ENCODE assay signal across 8 cellular contexts in the genomic region with DNA sequence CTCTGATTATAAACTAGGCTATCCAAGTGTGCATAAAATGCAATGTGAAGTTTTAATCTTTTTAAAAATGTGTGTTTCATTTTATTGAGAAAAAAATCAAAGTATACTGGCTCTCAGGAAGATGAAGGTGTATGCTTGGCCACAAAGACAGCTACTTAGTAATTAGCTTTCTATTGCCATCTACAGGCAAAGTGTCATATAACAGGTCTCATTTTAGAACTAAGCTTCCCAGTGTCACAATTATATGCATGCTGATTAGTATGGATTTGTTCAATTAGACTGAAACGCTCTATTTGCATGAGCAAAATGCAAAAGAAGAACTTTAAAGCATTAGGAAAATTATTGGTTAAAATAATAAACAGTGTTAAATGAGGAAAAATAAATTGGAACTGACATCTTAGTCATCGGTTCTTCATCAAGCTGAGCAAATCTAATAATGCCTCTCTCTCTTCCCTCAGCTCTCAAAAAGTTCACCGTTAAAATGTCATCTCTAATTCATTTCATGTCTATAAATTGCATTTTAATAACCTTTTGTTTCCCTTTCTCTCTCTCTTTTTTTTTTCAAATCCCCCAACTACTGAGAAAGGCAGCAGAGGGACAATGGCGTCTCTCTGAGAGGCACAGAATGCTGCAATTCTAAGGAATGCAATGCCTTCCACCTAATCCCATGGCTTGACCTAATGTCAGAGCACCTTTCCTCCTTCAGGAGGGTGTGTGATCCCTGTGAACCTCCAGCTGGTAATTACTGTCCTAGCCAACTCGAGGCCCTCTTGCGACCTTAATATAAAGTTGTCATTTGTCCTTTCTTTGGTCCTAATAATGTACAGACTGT.
DNase-seq lines count a peak whose midpoint lies in the region; ATAC-seq and TF ChIP-seq lines count a peak whose summit lies in the region.

No MANE protein-coding gene starts in this region.

- no peaks in the 10 kb centered on the region for H3K79me2 ChIP-seq in HCT116 (ENCODE audit: insufficient read depth, low read length)

- no peaks in the 10 kb centered on the region for H3K9me3 Mint-ChIP-seq in MCF 10A (ENCODE audit: unreplicated experiment)
- H3K9me3 Mint-ChIP-seq in activated naive CD4-positive, alpha-beta T cell treated with anti-CD3 and anti-CD28 coated beads, Interleukin-2, amount 10 ng/mL, durations not matched to agents 7 days and 5 days = no peaks in the 10 kb centered on the region

- peak in 2 of 3 experiments; percentile 44 to 56; a peak in 3 of 6 replicates for TF ChIP-seq CTCF in HCT116 (IDR thresholded peaks at IDR 0.05 in 2 of 3, conservative IDR thresholded peaks at IDR 0.05 in 1 of 3; ENCODE audit: borderline replicate concordance in 1 of 3, insufficient read depth in 1 of 3, low read depth in 2 of 3, low read length in 2 of 3)
- peak; percentile 51 for TF ChIP-seq CTCF in MCF 10A (IDR thresholded peaks at IDR 0.05; ENCODE audit: unreplicated experiment)
- TF ChIP-seq CTCF in lower lobe of right lung (IDR thresholded peaks at IDR 0.05) = peak; percentile 44

- BruUV-seq in HCT116 (replicated peaks; lab: Mats Ljungman, UMichigan) (no TSS peak), MCF 10A (replicated peaks; lab: Mats Ljungman, UMichigan) (no TSS peak)

- H3K4me3 ChIP-seq in HCT116 (replicated peaks in 1 of 2; ENCODE audit: low read depth in 1 of 2, low read length in 2 of 2) (no peak overlapping the region), lower lobe of right lung (no peak overlapping the region)

- H2AFZ ChIP-seq in HCT116 (ENCODE audit: low read depth, low read length, poor library complexity, severe bottlenecking) = no peak overlapping the region

- H3K27me3 Mint-ChIP-seq in MCF 10A (ENCODE audit: insufficient read depth, unreplicated experiment) = peaks cover 6% of the 10 kb centered on the region
- H3K27me3 Mint-ChIP-seq in activated naive CD4-positive, alpha-beta T cell treated with anti-CD3 and anti-CD28 coated beads, Interleukin-2, amount 10 ng/mL, durations not matched to agents 7 days and 5 days = no peaks in the 10 kb centered on the region

- no peak overlapping the region for H3K4me3 Mint-ChIP-seq in MCF 10A (ENCODE audit: unreplicated experiment)
- no peak overlapping the region for H3K4me3 Mint-ChIP-seq in activated naive CD4-positive, alpha-beta T cell treated with anti-CD3 and anti-CD28 coated beads, Interleukin-2, amount 10 ng/mL, durations not matched to agents 7 days and 5 days

- POLR2A ChIA-PET in HCT116 (lab: Charles Lee) (interaction anchor here (1.3 kb wide), 1 partner anchor 16 kb away, joined by 3 read pairs; no protein-coding TSS in a partner anchor), MCF 10A (lab: Yijun Ruan, JAX) (interaction anchor here (0.7 kb wide), 1 partner anchor 29 kb away, joined by 6 read pairs; no protein-coding TSS in a partner anchor)

- RAD21 ChIA-PET in HCT116 (lab: Charles Lee; ENCODE audit: low non-redundant PET in 1 of 2, low total read pairs in 2 of 2, uncharacterized antibody in 2 of 2, unreplicated experiment in 2 of 2) = interaction anchor here in 1 of 2 experiments (0.7 kb wide), 1 partner anchor 603 kb away, joined by 4 read pairs; no protein-coding TSS in a partner anchor

- H3K4me1 Mint-ChIP-seq in MCF 10A (ENCODE audit: insufficient read depth, unreplicated experiment) = peaks cover 6% of the 10 kb centered on the region
- no peaks in the 10 kb centered on the region for H3K4me1 Mint-ChIP-seq in activated naive CD4-positive, alpha-beta T cell treated with anti-CD3 and anti-CD28 coated beads, Interleukin-2, amount 10 ng/mL, durations not matched to agents 7 days and 5 days

- peaks cover 33% of the 10 kb centered on the region; the same call in 1 of the 2 replicates for H3K27me3 ChIP-seq in HCT116 (ENCODE audit: insufficient read depth, low read length)
- H3K27me3 ChIP-seq in lower lobe of right lung (ENCODE audit: low read depth) = no peaks in the 10 kb centered on the region

- H3K9ac ChIP-seq in HCT116 (ENCODE audit: low read length) = no peak overlapping the region

- peak; percentile 37 for DNase-seq in DMS79 treated with DMSO at 0.1 percent for 48 hours (lab: John Stamatoyannopoulos, UW)
- no peak for DNase-seq in DMS79 (lab: John Stamatoyannopoulos, UW)
- DNase-seq in HCT116 (ENCODE audit: low read depth, low spot score) = peak; percentile 7
- DNase-seq in NCI-H128 (lab: John Stamatoyannopoulos, UW; ENCODE audit: unreplicated experiment) = peak; percentile 6
- DNase-seq in MCF 10A (ENCODE audit: unreplicated experiment) = peak; percentile 40
- DNase-seq in lower lobe of right lung = no peak
- DNase-seq in activated naive CD4-positive, alpha-beta T cell treated with anti-CD3 and anti-CD28 coated beads, Interleukin-2, amount 10 ng/mL, durations not matched to agents 7 days and 5 days = no peak
- DNase-seq in activated effector memory CD4-positive, alpha-beta T cell treated with Interleukin-2 at 50 U/mL for 16 hours = no peak

- ATAC-seq in HCT116 = peak; percentile 75
- peak in 1 of 2 donors; percentile 61 for ATAC-seq in lower lobe of right lung

- H3K9me2 ChIP-seq in HCT116 (ENCODE audit: insufficient read depth) = no peaks in the 10 kb centered on the region

- peak; percentile 37 for TF ChIP-seq RAD21 in HCT116 (IDR thresholded peaks at IDR 0.05; ENCODE audit: low read depth)

- no peak overlapping the region for H3K4me2 ChIP-seq in HCT116 (ENCODE audit: low read length)

- CTCF ChIA-PET in HCT116 (lab: Charles Lee) = interaction anchor here (0.6 to 1.9 kb wide), 16 partner anchors 8 to 625 kb away, joined by 3 to 17 read pairs (median 4); no protein-coding TSS in a partner anchor
- CTCF ChIA-PET in MCF 10A (lab: Yijun Ruan, JAX) = interaction anchor here (0.6 to 2.4 kb wide), 23 partner anchors 8 to 577 kb away, joined by 3 to 14 read pairs (median 4); no protein-coding TSS in a partner anchor
- CTCF ChIA-PET in activated naive CD4-positive, alpha-beta T cell treated with anti-CD3 and anti-CD28 coated beads, Interleukin-2, amount 10 ng/mL, durations not matched to agents 7 days and 5 days (lab: Charles Lee) = interaction anchor here (0.6 to 1.1 kb wide), 2 partner anchors 9 to 1029 kb away, joined by 4 to 8 read pairs; no protein-coding TSS in a partner anchor

- no peak for TF ChIP-seq POLR2A in HCT116 (IDR thresholded peaks at IDR 0.05; ENCODE audit: borderline replicate concordance, extremely low read depth, insufficient read depth, insufficient read length)

- H4K20me1 ChIP-seq in HCT116 (ENCODE audit: insufficient read depth) = no peaks in the 10 kb centered on the region

- no peak overlapping the region for H3K27ac ChIP-seq in HCT116 (ENCODE audit: low read depth, low read length)
- no peak overlapping the region for H3K27ac ChIP-seq in lower lobe of right lung

- intact Hi-C loops in HCT116 (cut with micrococcal nuclease) = no loop called here
- intact Hi-C loops in MCF 10A (cut with micrococcal nuclease) = loop anchor here (5.0 kb wide), 2 partner anchors 157 to 577 kb away; no protein-coding TSS in a partner anchor
- intact Hi-C loops in lower lobe of right lung (cut with DNase I) = no loop called here

- H3K36me3 Mint-ChIP-seq in MCF 10A (ENCODE audit: insufficient read depth, unreplicated experiment) = no peaks in the 10 kb centered on the region
- no peaks in the 10 kb centered on the region for H3K36me3 Mint-ChIP-seq in activated naive CD4-positive, alpha-beta T cell treated with anti-CD3 and anti-CD28 coated beads, Interleukin-2, amount 10 ng/mL, durations not matched to agents 7 days and 5 days

- H3K4me1 ChIP-seq in HCT116 (ENCODE audit: control insufficient read depth in 1 of 2, insufficient read depth in 2 of 2, low read length in 2 of 2) = no peaks in the 10 kb centered on the region
- H3K4me1 ChIP-seq in lower lobe of right lung = no peaks in the 10 kb centered on the region

- no peaks in the 10 kb centered on the region for H3K36me3 ChIP-seq in HCT116 (ENCODE audit: control insufficient read depth in 1 of 2, insufficient read depth in 2 of 2, low read length in 2 of 2)
- H3K36me3 ChIP-seq in lower lobe of right lung = no peaks in the 10 kb centered on the region

- no peaks in the 10 kb centered on the region for H3K9me3 ChIP-seq in HCT116 (ENCODE audit: control insufficient read depth in 1 of 2, insufficient read depth in 1 of 2, low read depth in 1 of 2, low read length in 2 of 2)
- H3K9me3 ChIP-seq in lower lobe of right lung = no peaks in the 10 kb centered on the region

- no peak overlapping the region for H3K27ac Mint-ChIP-seq in MCF 10A (ENCODE audit: low read depth, unreplicated experiment)
- no peak overlapping the region for H3K27ac Mint-ChIP-seq in activated naive CD4-positive, alpha-beta T cell treated with anti-CD3 and anti-CD28 coated beads, Interleukin-2, amount 10 ng/mL, durations not matched to agents 7 days and 5 days

TF ChIP-seq in HCT116, 20 proteins besides CTCF, POLR2A, EP300 and RAD21 (continues in another document):
- TF ChIP-seq EGR1 (IDR thresholded peaks at IDR 0.05; ENCODE audit: low read depth) (no peak), JUND (IDR thresholded peaks at IDR 0.05) (no peak)
- TF ChIP-seq, protein P1, sequence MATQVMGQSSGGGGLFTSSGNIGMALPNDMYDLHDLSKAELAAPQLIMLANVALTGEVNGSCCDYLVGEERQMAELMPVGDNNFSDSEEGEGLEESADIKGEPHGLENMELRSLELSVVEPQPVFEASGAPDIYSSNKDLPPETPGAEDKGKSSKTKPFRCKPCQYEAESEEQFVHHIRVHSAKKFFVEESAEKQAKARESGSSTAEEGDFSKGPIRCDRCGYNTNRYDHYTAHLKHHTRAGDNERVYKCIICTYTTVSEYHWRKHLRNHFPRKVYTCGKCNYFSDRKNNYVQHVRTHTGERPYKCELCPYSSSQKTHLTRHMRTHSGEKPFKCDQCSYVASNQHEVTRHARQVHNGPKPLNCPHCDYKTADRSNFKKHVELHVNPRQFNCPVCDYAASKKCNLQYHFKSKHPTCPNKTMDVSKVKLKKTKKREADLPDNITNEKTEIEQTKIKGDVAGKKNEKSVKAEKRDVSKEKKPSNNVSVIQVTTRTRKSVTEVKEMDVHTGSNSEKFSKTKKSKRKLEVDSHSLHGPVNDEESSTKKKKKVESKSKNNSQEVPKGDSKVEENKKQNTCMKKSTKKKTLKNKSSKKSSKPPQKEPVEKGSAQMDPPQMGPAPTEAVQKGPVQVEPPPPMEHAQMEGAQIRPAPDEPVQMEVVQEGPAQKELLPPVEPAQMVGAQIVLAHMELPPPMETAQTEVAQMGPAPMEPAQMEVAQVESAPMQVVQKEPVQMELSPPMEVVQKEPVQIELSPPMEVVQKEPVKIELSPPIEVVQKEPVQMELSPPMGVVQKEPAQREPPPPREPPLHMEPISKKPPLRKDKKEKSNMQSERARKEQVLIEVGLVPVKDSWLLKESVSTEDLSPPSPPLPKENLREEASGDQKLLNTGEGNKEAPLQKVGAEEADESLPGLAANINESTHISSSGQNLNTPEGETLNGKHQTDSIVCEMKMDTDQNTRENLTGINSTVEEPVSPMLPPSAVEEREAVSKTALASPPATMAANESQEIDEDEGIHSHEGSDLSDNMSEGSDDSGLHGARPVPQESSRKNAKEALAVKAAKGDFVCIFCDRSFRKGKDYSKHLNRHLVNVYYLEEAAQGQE (IDR thresholded peaks at IDR 0.05; ENCODE audit: low read depth) = no peak

Comparison
In these comparisons a context has a peak if more than half of its experiments do, and no peak if none do; other contexts are left out.
1. DNase-seq: peak in DMS79 treated with DMSO at 0.1 percent for 48 hours (single experiment), HCT116 (single experiment), NCI-H128 (single experiment) and MCF 10A (single experiment); none in DMS79 (single experiment), lower lobe of right lung (single experiment), activated naive CD4-positive, alpha-beta T cell treated with anti-CD3 and anti-CD28 coated beads, Interleukin-2, amount 10 ng/mL, durations not matched to agents 7 days and 5 days (single experiment) and activated effector memory CD4-positive, alpha-beta T cell treated with Interleukin-2 at 50 U/mL for 16 hours (single experiment).
2. Peak in every context shown above with its lines, with median percentiles within 50 percentile points of each other: CTCF ChIP-seq.